19 cellular contexts compared by ENCODE assay signal in genomic region chr5:170701321-170701720, GRCh38.
A peak's percentile ranks its signal among the peaks of the same experiment; 100 is the strongest.
DNase-seq lines count a peak whose midpoint lies in the region.
"Had no signal": no experiment of that assay in that cellular context is flagged by ENCODE, and none has a peak within 500 bp of the region (broad histone marks: within the 10 kb centered on the region; RNA-seq: fewer than 3 reads in every experiment).

No MANE protein-coding gene starts in this region.

- H3K27me3 ChIP-seq in mesendoderm (ENCODE audit: insufficient read depth, low read length, poor library complexity): no peaks in the 10 kb centered on the region
- H3K27me3 ChIP-seq: BLaER1 treated with 17β-estradiol and CSF1 and Interleukin-3, amounts not matched to agents 10 nM and 100 nM had no signal

- no peak overlapping the region for H3K18ac ChIP-seq in mesendoderm (ENCODE audit: low read length)

- no peak overlapping the region for H3K4me3 ChIP-seq in mesendoderm (ENCODE audit: low read length)
- H3K4me3 ChIP-seq: BLaER1 treated with 17β-estradiol and CSF1 and Interleukin-3, amounts not matched to agents 10 nM and 100 nM had no signal

- no peak overlapping the region for H2BK120ac ChIP-seq in mesendoderm (ENCODE audit: low read depth, low read length)

- no peak overlapping the region for H3K4me2 ChIP-seq in mesendoderm (ENCODE audit: low read length)
- H3K4me2 ChIP-seq: BLaER1 treated with 17β-estradiol and CSF1 and Interleukin-3, amounts not matched to agents 10 nM and 100 nM; SK-N-SH had no signal

- H3K9ac ChIP-seq in mesendoderm (ENCODE audit: low read length): no peak overlapping the region
- H3K9ac ChIP-seq: BLaER1 treated with 17β-estradiol and CSF1 and Interleukin-3, amounts not matched to agents 10 nM and 100 nM; SK-N-SH had no signal

- no peak overlapping the region for H4K8ac ChIP-seq in mesendoderm (ENCODE audit: low read depth, low read length)

- H3K4ac ChIP-seq in mesendoderm (ENCODE audit: low read depth, low read length): no peak overlapping the region

- H3K27ac ChIP-seq in mesendoderm (ENCODE audit: low read depth, low read length): no peak overlapping the region
- H3K27ac ChIP-seq: BLaER1 treated with 17β-estradiol and CSF1 and Interleukin-3, amounts not matched to agents 10 nM and 100 nM had no signal

- WGBS in mesendoderm (ENCODE audit: extremely low coverage, insufficient coverage, low lambda C conversion rate): no CpG with 5 or more reads among the region's 6 CpGs

- H3K23ac ChIP-seq in mesendoderm (ENCODE audit: low read length): no peak overlapping the region

- H3K56ac ChIP-seq in mesendoderm (ENCODE audit: low read length): no peak overlapping the region

- H2BK15ac ChIP-seq in mesendoderm (replicated peaks; ENCODE audit: low read depth): no peak overlapping the region

- H3K79me1 ChIP-seq in mesendoderm (ENCODE audit: low read length): no peaks in the 10 kb centered on the region

- H3K79me2 ChIP-seq in mesendoderm (ENCODE audit: control insufficient read depth, insufficient read depth, low read length): no peaks in the 10 kb centered on the region

- H4K5ac ChIP-seq in mesendoderm (ENCODE audit: low read length): no peak overlapping the region

- H3K36me3 ChIP-seq in mesendoderm (ENCODE audit: control insufficient read depth, insufficient read depth, low read length): no peaks in the 10 kb centered on the region
- H3K36me3 ChIP-seq: BLaER1 treated with 17β-estradiol and CSF1 and Interleukin-3, amounts not matched to agents 10 nM and 100 nM had no signal

- H3K4me1 ChIP-seq in mesendoderm (ENCODE audit: control insufficient read depth, low read depth, low read length): peaks cover 1% of the 10 kb centered on the region
- H3K4me1 ChIP-seq: BLaER1 treated with 17β-estradiol and CSF1 and Interleukin-3, amounts not matched to agents 10 nM and 100 nM had no signal

- H2AK5ac ChIP-seq in mesendoderm (ENCODE audit: low read length): no peak overlapping the region

- H2BK5ac ChIP-seq in mesendoderm (ENCODE audit: low read length): no peak overlapping the region

- peak; percentile 20 for DNase-seq in NCI-H82 (lab: John Stamatoyannopoulos, UW)
- DNase-seq in NCI-H82 treated with DMSO at 0.1 percent for 48 hours (lab: John Stamatoyannopoulos, UW; ENCODE audit: unreplicated experiment): no peak
- DNase-seq in NCI-H524 (lab: John Stamatoyannopoulos, UW): peak; percentile 44 to 77
- DNase-seq in mesendoderm: peak; percentile 57
- no peak for DNase-seq in stimulated activated CD4-positive, alpha-beta T cell treated with anti-CD3 and anti-CD28 coated beads, Interleukin-4, amount 100 ng/mL, for 4 hours
- no peak for DNase-seq in HuH-7 (ENCODE audit: low spot score)
- no peak for DNase-seq in EL
- DNase-seq: AML-193; CD4-positive, alpha-beta T cell; GF-D8; H7; NCI-H1092; NCI-H1417 treated with DMSO at 0.1 percent for 48 hours; NCI-H1694 treated with DMSO at 0.1 percent for 48 hours; NCI-H2081 treated with DMSO at 0.1 percent for 48 hours; NCI-H446 treated with DMSO at 0.1 percent for 48 hours; SK-N-SH; SW 1271 had no signal

Comparison
In these comparisons a context has a peak if more than half of its experiments do, and no peak if none do; other contexts are left out.
1. DNase-seq: peak in NCI-H82 (single experiment), NCI-H524 (2 of 2) and mesendoderm (single experiment); none in NCI-H82 treated with DMSO at 0.1 percent for 48 hours (single experiment), stimulated activated CD4-positive, alpha-beta T cell treated with anti-CD3 and anti-CD28 coated beads, Interleukin-4, amount 100 ng/mL, for 4 hours (0 of 2), HuH-7 (single experiment) and EL (single experiment).